In genomic region chr10:132360766-132361447, GRCh38 we compare ENCODE assay signal across 8 cellular contexts. TPM values are rescaled to one million over a fixed set of nuclear protein-coding genes. Genes with fewer than 3 reads are reported as not detected.
A peak's percentile ranks its signal among the peaks of the same experiment; 100 is the strongest.
DNase-seq lines count a peak whose midpoint lies in the region; ATAC-seq and TF ChIP-seq lines count a peak whose summit lies in the region.

No MANE protein-coding gene starts in this region.

- WGBS in esophagus squamous epithelium, 2 donors, result 79 to 100% methylated on average over 9 to 17 of the region's 22 CpGs
- WGBS in psoas muscle, 3 donors, result 69 to 75% (median 70%) methylated on average over 22 of the region's 22 CpGs

- no peak overlapping the region for H3K4me2 ChIP-seq in GM23338

- H3K27ac ChIP-seq in GM23338 (ENCODE audit: low read depth), result no peak overlapping the region
- no peak overlapping the region for H3K27ac ChIP-seq in WERI-Rb-1
- H3K27ac ChIP-seq in esophagus squamous epithelium, result no peak overlapping the region
- no peak overlapping the region for H3K27ac ChIP-seq in psoas muscle

- no peaks in the 10 kb centered on the region for H3K9me2 ChIP-seq in GM23338 (ENCODE audit: insufficient read depth)

- no peak overlapping the region for H3K4me3 ChIP-seq in GM23338
- H3K4me3 ChIP-seq in WERI-Rb-1 (ENCODE audit: low read depth, low read length), result no peak overlapping the region
- H3K4me3 ChIP-seq in esophagus squamous epithelium, result no peak overlapping the region
- no peak overlapping the region for H3K4me3 ChIP-seq in psoas muscle

- intact Hi-C loops in esophagus squamous epithelium (cut with DNase I) (no loop called here), psoas muscle (cut with DNase I) (no loop called here)

- H3K9me3 ChIP-seq in WERI-Rb-1 (ENCODE audit: severe bottlenecking) (no peaks in the 10 kb centered on the region), esophagus squamous epithelium (no peaks in the 10 kb centered on the region), psoas muscle (no peaks in the 10 kb centered on the region)

- TF ChIP-seq POLR2A in esophagus squamous epithelium (IDR thresholded peaks at IDR 0.05), result no peak

- H3K27me3 ChIP-seq in GM23338 (ENCODE audit: insufficient read depth) (no peaks in the 10 kb centered on the region), WERI-Rb-1 (ENCODE audit: insufficient read depth, low read depth, severe bottlenecking) (no peaks in the 10 kb centered on the region), esophagus squamous epithelium (no peaks in the 10 kb centered on the region), psoas muscle (ENCODE audit: insufficient read depth in 3 of 3, low read length in 2 of 3) (no peaks in the 10 kb centered on the region)

- no peaks in the 10 kb centered on the region for H3K79me2 ChIP-seq in GM23338 (replicated peaks; ENCODE audit: insufficient read depth)

- peaks cover 8% of the 10 kb centered on the region for H3K27me3 Mint-ChIP-seq in GM23338 (ENCODE audit: insufficient read depth, low read depth, poor library complexity)

- no peak overlapping the region for H3K4me3 Mint-ChIP-seq in GM23338

- 0 out of 2 replicates have a peak, but pooled peaks cover 3% of the 10 kb centered on the region for H3F3A ChIP-seq in GM23338 (replicated peaks; ENCODE audit: low read depth)

- no peaks in the 10 kb centered on the region; the same call in 2 of the 3 replicates for H3K9me3 Mint-ChIP-seq in GM23338

- H3K27ac Mint-ChIP-seq in GM23338, result no peak overlapping the region

- no peaks in the 10 kb centered on the region for H3K36me3 ChIP-seq in GM23338 (ENCODE audit: insufficient read depth)
- no peaks in the 10 kb centered on the region for H3K36me3 ChIP-seq in WERI-Rb-1
- peaks cover 0 to 26% (median under 1%) of the 10 kb centered on the region in 3 donors for H3K36me3 ChIP-seq in esophagus squamous epithelium
- peaks cover 0 to 7% of the 10 kb centered on the region in 2 donors for H3K36me3 ChIP-seq in psoas muscle (ENCODE audit: insufficient read depth in 1 of 2, low read depth in 1 of 2)

- DNase-seq in GM23338 (ENCODE audit: low spot score), result peak; percentile 81
- DNase-seq in WERI-Rb-1, result peak; percentile 55
- no peak for DNase-seq in esophagus squamous epithelium (lab: John Stamatoyannopoulos, UW)
- DNase-seq in psoas muscle, result peak in 1 of 2 donors; percentile 36
- no peak for DNase-seq in GDM1 (lab: John Stamatoyannopoulos, UW)

- no peaks in the 10 kb centered on the region for H4K20me1 ChIP-seq in GM23338 (replicated peaks; ENCODE audit: insufficient read depth)

- peaks cover 3% of the 10 kb centered on the region; the same call in 2 of the 3 replicates for H3K4me1 Mint-ChIP-seq in GM23338

- TF ChIP-seq CTCF in GM23338 (conservative IDR thresholded peaks at IDR 0.05; ENCODE audit: low read depth in 2 of 2), result peak; percentile 78 to 89
- TF ChIP-seq CTCF in WERI-Rb-1 (IDR thresholded peaks at IDR 0.05; ENCODE audit: low read depth, low read length), result peak; percentile 95
- TF ChIP-seq CTCF in esophagus squamous epithelium (IDR thresholded peaks at IDR 0.05), result peak in 5 of 6 experiments; percentile 12 to 52 (median 34)
- TF ChIP-seq CTCF in psoas muscle (IDR thresholded peaks at IDR 0.05), result peak; percentile 41

- H3K36me3 Mint-ChIP-seq in GM23338 (ENCODE audit: low read depth), result peaks cover 3% of the 10 kb centered on the region; the same call in 1 of the 3 replicates

- no peak overlapping the region for H2AFZ ChIP-seq in GM23338

- no peaks in the 10 kb centered on the region for H3K4me1 ChIP-seq in GM23338 (ENCODE audit: insufficient read depth)
- no peaks in the 10 kb centered on the region for H3K4me1 ChIP-seq in esophagus squamous epithelium
- H3K4me1 ChIP-seq in psoas muscle, result no peaks in the 10 kb centered on the region

- ATAC-seq in GM23338 (peak; percentile 93), psoas muscle (peak in 3 of 4 donors; percentile 60 to 72 (median 69)), GM19324 (IDR thresholded peaks at IDR 0.05; ENCODE audit: low FRiP score, unreplicated experiment) (no peak), GM19328 (IDR thresholded peaks at IDR 0.05; ENCODE audit: unreplicated experiment) (no peak), GM21447 (IDR thresholded peaks at IDR 0.05; ENCODE audit: unreplicated experiment) (no peak)

TF ChIP-seq in GM23338, 12 proteins besides CTCF, POLR2A, EP300 and RAD21:
- no peak for TF ChIP-seq REST (IDR thresholded peaks at IDR 0.05; ENCODE audit: unreplicated experiment)

RNA-seq across cellular contexts. Expression of gene LRRC27, which starts 28.9 kb away (rescaled TPM):
- 3.1 and 3.5 TPM in 2 replicates for total RNA-seq in GM23338 (2014; rRNA removed; shearing (Covaris generic))
- polyA plus RNA-seq in GM23338 (2016; fragmentation: Nextera tagmentation; extraction: Ambion mirVana) (2.2 and 2.9 TPM in 2 replicates), psoas muscle (1 to 10 TPM; 2.3 to 8.3 (median 4.3) TPM)
- total RNA-seq in esophagus squamous epithelium (1 to 10 TPM; 1.5 to 5.3 (median 2.4) TPM), psoas muscle (1 to 10 TPM; 2.2 to 2.9 (median 2.4) TPM)

RNA-seq across cellular contexts. Expression of gene PWWP2B, which starts 36.1 kb away (rescaled TPM):
- 8.6 and 12.8 TPM in 2 replicates for total RNA-seq in GM23338 (2014; rRNA removed; shearing (Covaris generic))
- 2.2 and 2.3 TPM in 2 replicates for polyA plus RNA-seq in GM23338 (2016; fragmentation: Nextera tagmentation; extraction: Ambion mirVana)
- total RNA-seq in esophagus squamous epithelium, result 10 to 100 TPM; 14.9 to 27.3 (median 16.7) TPM
- 10 to 100 TPM; 14.5 to 25.0 (median 21.9) TPM for total RNA-seq in psoas muscle
- 10 to 100 TPM; 18.6 to 35.2 (median 23.4) TPM for polyA plus RNA-seq in psoas muscle

RNA-seq across cellular contexts. Expression of gene STK32C, which starts 53.2 kb away (rescaled TPM):
- total RNA-seq in GM23338 (2014; rRNA removed; shearing (Covaris generic)), result 8.0 and 10.2 TPM in 2 replicates
- polyA plus RNA-seq in GM23338 (2016; fragmentation: Nextera tagmentation; extraction: Ambion mirVana), result 20.5 and 24.1 TPM in 2 replicates
- total RNA-seq in esophagus squamous epithelium, result 1 to 10 TPM; 2.3 to 5.5 (median 2.6) TPM
- total RNA-seq in psoas muscle, result 1 to 10 TPM; 5.6 to 7.0 (median 6.1) TPM
- 10 to 100 TPM in 1 of 3 donors, 1 to 10 TPM in 2; 3.6 to 11.7 (median 8.1) TPM for polyA plus RNA-seq in psoas muscle

Comparison
In these comparisons a context has a peak if more than half of its experiments do, and no peak if none do; other contexts are left out.
1. ATAC-seq: peak in GM23338 (single experiment) and psoas muscle (3 of 4); none in GM19324 (single experiment), GM19328 (single experiment) and GM21447 (single experiment).
2. DNase-seq: peak in GM23338 (single experiment) and WERI-Rb-1 (single experiment); none in esophagus squamous epithelium (single experiment) and GDM1 (single experiment).
3. CTCF ChIP-seq: peak in every context shown above with its lines; median percentile 95 in WERI-Rb-1; 84 in GM23338; 41 in psoas muscle; 34 in esophagus squamous epithelium.